ENCODE assay signal across 1 cellular context in genomic region chr16:86547286-86547685, GRCh38.
TF ChIP-seq lines count a peak whose summit lies in the region.

No MANE protein-coding gene starts in this region.

TF ChIP-seq in SK-N-SH treated with all-trans-retinoic acid at 6 μM for 48 hours, 23 proteins besides CTCF, POLR2A, EP300 and RAD21 (continued from another document):
- TF ChIP-seq PATZ1 (CRISPR knock-in tag; IDR thresholded peaks at IDR 0.05; ENCODE audit: borderline replicate concordance) (no peak), ZNF70 (CRISPR knock-in tag; IDR thresholded peaks at IDR 0.05) (no peak), GLIS3 (CRISPR knock-in tag; IDR thresholded peaks at IDR 0.05) (no peak), CSDC2 (CRISPR knock-in tag; IDR thresholded peaks at IDR 0.05) (no peak), BACH2 (CRISPR knock-in tag; IDR thresholded peaks at IDR 0.05; ENCODE audit: borderline replicate concordance) (no peak), RARB (CRISPR knock-in tag; IDR thresholded peaks at IDR 0.05) (no peak), PPARA (CRISPR knock-in tag; IDR thresholded peaks at IDR 0.05; ENCODE audit: borderline replicate concordance) (no peak), POU6F1 (CRISPR knock-in tag; IDR thresholded peaks at IDR 0.05; ENCODE audit: borderline replicate concordance, low read depth) (no peak), TSHZ2 (CRISPR knock-in tag; IDR thresholded peaks at IDR 0.05) (no peak), TOX (CRISPR knock-in tag; IDR thresholded peaks at IDR 0.05; ENCODE audit: borderline replicate concordance) (no peak), ZFP3 (CRISPR knock-in tag; IDR thresholded peaks at IDR 0.05) (no peak), TCF4 (CRISPR knock-in tag; IDR thresholded peaks at IDR 0.05; ENCODE audit: borderline replicate concordance) (no peak), ESRRG (CRISPR knock-in tag; IDR thresholded peaks at IDR 0.05) (no peak), ARNTL (CRISPR knock-in tag; IDR thresholded peaks at IDR 0.05; ENCODE audit: borderline replicate concordance, low read depth) (no peak), ZC3H10 (CRISPR knock-in tag; IDR thresholded peaks at IDR 0.05) (no peak)
